ENCODE assay signal across 34 cellular contexts in genomic region chr2:205610437-205610836, GRCh38.
A peak's percentile ranks its signal among the peaks of the same experiment; 100 is the strongest.
DNase-seq lines count a peak whose midpoint lies in the region; ATAC-seq, FAIRE-seq and TF ChIP-seq lines count a peak whose summit lies in the region.
"Had no signal": no experiment of that assay in that cellular context is flagged by ENCODE, and none has a peak within 500 bp of the region (broad histone marks: within the 10 kb centered on the region; RNA-seq: fewer than 3 reads in every experiment).

No MANE protein-coding gene starts in this region.

- POLR2A ChIA-PET in PC-3 (lab: Charles Lee; ENCODE audit: unreplicated experiment), result no interaction called here

- H3K9me3 Mint-ChIP-seq in activated naive CD8-positive, alpha-beta T cell (ENCODE audit: low read depth), result peaks cover 4% of the 10 kb centered on the region
- H3K9me3 Mint-ChIP-seq in activated naive CD8-positive, alpha-beta T cell treated with anti-CD3 and anti-CD28 coated beads, Interleukin-2, amount 50 U/mL, for 24 hours, result no peaks in the 10 kb centered on the region
- H3K9me3 Mint-ChIP-seq: activated naive CD4-positive, alpha-beta T cell treated with anti-CD3 and anti-CD28 coated beads for 36 hours; stimulated activated naive CD8-positive, alpha-beta T cell treated with anti-CD3 and anti-CD28 coated beads, Interleukin-15, Interleukin-2, amounts not matched to agents 100 ng/mL and 50 ng/mL, for 24 hours had no signal

- H3K36me3 Mint-ChIP-seq in activated naive CD8-positive, alpha-beta T cell, result no peaks in the 10 kb centered on the region
- H3K36me3 Mint-ChIP-seq in activated naive CD8-positive, alpha-beta T cell treated with anti-CD3 and anti-CD28 coated beads, Interleukin-2, amount 50 U/mL, for 24 hours (ENCODE audit: low read depth), result no peaks in the 10 kb centered on the region
- H3K36me3 Mint-ChIP-seq: CD4-positive, CD25-positive, alpha-beta regulatory T cell had no signal

- intact Hi-C loops in PC-3 (cut with micrococcal nuclease), result no loop called here

- peaks cover 38% of the 10 kb centered on the region for H3K4me1 Mint-ChIP-seq in activated naive CD8-positive, alpha-beta T cell (ENCODE audit: low read depth)
- H3K4me1 Mint-ChIP-seq in activated naive CD8-positive, alpha-beta T cell treated with anti-CD3 and anti-CD28 coated beads, Interleukin-2, amount 50 U/mL, for 24 hours, result peaks cover 40% of the 10 kb centered on the region

- no peak overlapping the region for H3K4me2 ChIP-seq in PC-3 (ENCODE audit: low read length)
- H3K4me2 ChIP-seq: smooth muscle cell had no signal

- H3K4me1 ChIP-seq in PC-3 (ENCODE audit: insufficient read depth, low read length), result peaks cover 7% of the 10 kb centered on the region; the same call in 1 of the 2 replicates
- H3K4me1 ChIP-seq in suprapubic skin, result no peaks in the 10 kb centered on the region
- H3K4me1 ChIP-seq: left ventricle myocardium inferior, parathyroid adenoma, uterus had no signal

- peaks cover 15% of the 10 kb centered on the region for H3K27me3 Mint-ChIP-seq in activated naive CD8-positive, alpha-beta T cell
- peaks cover 23% of the 10 kb centered on the region for H3K27me3 Mint-ChIP-seq in activated naive CD8-positive, alpha-beta T cell treated with anti-CD3 and anti-CD28 coated beads, Interleukin-2, amount 50 U/mL, for 24 hours

- no peaks in the 10 kb centered on the region for H3K36me3 ChIP-seq in PC-3 (ENCODE audit: low read depth, low read length)
- H3K36me3 ChIP-seq in suprapubic skin, result no peaks in the 10 kb centered on the region
- H3K36me3 ChIP-seq: left ventricle myocardium inferior, MG63, uterus had no signal

- H3K9ac ChIP-seq in PC-3 (ENCODE audit: low read length), result no peak overlapping the region
- H3K9ac ChIP-seq: parathyroid adenoma had no signal

- no peak for TF ChIP-seq EP300 in suprapubic skin (IDR thresholded peaks at IDR 0.05)

- TF ChIP-seq POLR2A in suprapubic skin (IDR thresholded peaks at IDR 0.05), result no peak

- no peak overlapping the region for H3K27ac ChIP-seq in PC-3 (ENCODE audit: low read length)
- no peak overlapping the region for H3K27ac ChIP-seq in suprapubic skin
- H3K27ac ChIP-seq: dorsolateral prefrontal cortex, left ventricle myocardium inferior, parathyroid adenoma had no signal

- no peak for TF ChIP-seq CTCF in PC-3 (conservative IDR thresholded peaks at IDR 0.05; ENCODE audit: low read depth, low read length)
- TF ChIP-seq CTCF in suprapubic skin (IDR thresholded peaks at IDR 0.05), result no peak

- no peaks in the 10 kb centered on the region; the same call in 1 of the 2 replicates for H3K27me3 ChIP-seq in PC-3 (ENCODE audit: low read length)
- no peaks in the 10 kb centered on the region for H3K27me3 ChIP-seq in suprapubic skin
- H3K27me3 ChIP-seq: MG63, uterus had no signal

- H4K20me1 ChIP-seq in PC-3 (ENCODE audit: low read length), result no peaks in the 10 kb centered on the region

- H3K4me3 ChIP-seq in PC-3 (ENCODE audit: low read length) (no peak overlapping the region), suprapubic skin (no peak overlapping the region)
- H3K4me3 ChIP-seq: dorsolateral prefrontal cortex, left ventricle myocardium inferior, MG63, smooth muscle cell, uterus had no signal

- H3K27ac Mint-ChIP-seq in activated naive CD8-positive, alpha-beta T cell, result peak overlapping the region; percentile 67
- no peak overlapping the region for H3K27ac Mint-ChIP-seq in activated naive CD8-positive, alpha-beta T cell treated with anti-CD3 and anti-CD28 coated beads, Interleukin-2, amount 50 U/mL, for 24 hours
- H3K27ac Mint-ChIP-seq: activated naive CD4-positive, alpha-beta T cell treated with anti-CD3 and anti-CD28 coated beads for 36 hours; brain; stimulated activated naive CD8-positive, alpha-beta T cell treated with anti-CD3 and anti-CD28 coated beads, Interleukin-15, Interleukin-2, amounts not matched to agents 100 ng/mL and 50 ng/mL, for 24 hours had no signal

- no peak for FAIRE-seq in HTR-8/SVneo (lab: Jason Lieb, UNC)
- FAIRE-seq: D721Med, endometrium, RCC 7860 had no signal

- H3K9me3 ChIP-seq in PC-3 (ENCODE audit: low read length) (no peaks in the 10 kb centered on the region), suprapubic skin (no peaks in the 10 kb centered on the region)
- H3K9me3 ChIP-seq: left ventricle myocardium inferior, MG63, uterus had no signal

- ATAC-seq in activated naive CD8-positive, alpha-beta T cell treated with anti-CD3 and anti-CD28 coated beads, Interleukin-2, amount 50 U/mL, for 24 hours, result no peak
- ATAC-seq in PC-3, result peak; percentile 79
- ATAC-seq in esophagus mucosa, result peak; percentile 42

- H3F3A ChIP-seq in PC-3 (ENCODE audit: low read length, unreplicated experiment), result no peaks in the 10 kb centered on the region

- CTCF ChIA-PET in PC-3 (lab: Charles Lee), result no interaction called here

- BruUV-seq in PC-3 (replicated peaks; lab: Mats Ljungman, UMichigan), result no TSS peak

- 100% methylated on average over 1 of the region's 1 CpG for WGBS in suprapubic skin

- peak overlapping the region; percentile 1 for H3K4me3 Mint-ChIP-seq in activated naive CD8-positive, alpha-beta T cell
- H3K4me3 Mint-ChIP-seq in activated naive CD8-positive, alpha-beta T cell treated with anti-CD3 and anti-CD28 coated beads, Interleukin-2, amount 50 U/mL, for 24 hours, result no peak overlapping the region
- H3K4me3 Mint-ChIP-seq: activated naive CD4-positive, alpha-beta T cell treated with anti-CD3 and anti-CD28 coated beads for 36 hours; brain; CD4-positive, CD25-positive, alpha-beta regulatory T cell; stimulated activated naive CD8-positive, alpha-beta T cell treated with anti-CD3 and anti-CD28 coated beads, Interleukin-15, Interleukin-2, amounts not matched to agents 100 ng/mL and 50 ng/mL, for 24 hours had no signal

- H3K79me2 ChIP-seq in PC-3 (ENCODE audit: low read length), result no peaks in the 10 kb centered on the region
- H3K79me2 ChIP-seq: parathyroid adenoma had no signal

- DNase-seq in activated naive CD8-positive, alpha-beta T cell treated with anti-CD3 and anti-CD28 coated beads, Interleukin-2, amount 50 U/mL, for 24 hours, result no peak
- DNase-seq in PC-3 (peak; percentile 54), HTR-8/SVneo (ENCODE audit: insufficient read length, low spot score) (no peak), suprapubic skin (ENCODE audit: low spot score in 2 of 2) (no peak)
- no peak for DNase-seq in activated CD8-positive, alpha-beta memory T cell treated with anti-CD3 and anti-CD28 coated beads, Interleukin-2, amount 50 U/mL, for 4 hours
- DNase-seq in stimulated activated CD4-positive, alpha-beta T cell treated with anti-CD3 and anti-CD28 coated beads, Interleukin-12 subunit alpha, Interleukin-12 subunit beta, amount 100 ng/mL, for 4 hours, result no peak
- DNase-seq: activated naive CD4-positive, alpha-beta T cell treated with anti-CD3 and anti-CD28 coated beads for 36 hours; activated T-cell treated with anti-CD3 and anti-CD28 coated beads, Interleukin-2, amount 50 U/mL, for 48 hours; AML-193; amniotic stem cell; CD4-positive, CD25-positive, alpha-beta regulatory T cell; DND-41; dorsolateral prefrontal cortex; islet precursor cell; KBM-7; left ventricle myocardium inferior; mesendoderm; MG63; NCI-H1105 treated with DMSO at 0.1 percent for 48 hours; NCI-H2081 treated with DMSO at 0.1 percent for 48 hours; NCI-H82; SIG-M5; stimulated activated CD4-positive, alpha-beta T cell treated with anti-CD3 and anti-CD28 coated beads, Interleukin-2, amount 100 ng/mL, for 24 hours; T-helper 9 cell; uterus had no signal

- no peaks in the 10 kb centered on the region for H3K9me2 ChIP-seq in PC-3 (replicated peaks; ENCODE audit: low read length)

- H2AFZ ChIP-seq in PC-3 (ENCODE audit: low read length), result no peak overlapping the region
- H2AFZ ChIP-seq: parathyroid adenoma had no signal
